ENCODE assay signal across 1 cellular context in the genomic region with DNA sequence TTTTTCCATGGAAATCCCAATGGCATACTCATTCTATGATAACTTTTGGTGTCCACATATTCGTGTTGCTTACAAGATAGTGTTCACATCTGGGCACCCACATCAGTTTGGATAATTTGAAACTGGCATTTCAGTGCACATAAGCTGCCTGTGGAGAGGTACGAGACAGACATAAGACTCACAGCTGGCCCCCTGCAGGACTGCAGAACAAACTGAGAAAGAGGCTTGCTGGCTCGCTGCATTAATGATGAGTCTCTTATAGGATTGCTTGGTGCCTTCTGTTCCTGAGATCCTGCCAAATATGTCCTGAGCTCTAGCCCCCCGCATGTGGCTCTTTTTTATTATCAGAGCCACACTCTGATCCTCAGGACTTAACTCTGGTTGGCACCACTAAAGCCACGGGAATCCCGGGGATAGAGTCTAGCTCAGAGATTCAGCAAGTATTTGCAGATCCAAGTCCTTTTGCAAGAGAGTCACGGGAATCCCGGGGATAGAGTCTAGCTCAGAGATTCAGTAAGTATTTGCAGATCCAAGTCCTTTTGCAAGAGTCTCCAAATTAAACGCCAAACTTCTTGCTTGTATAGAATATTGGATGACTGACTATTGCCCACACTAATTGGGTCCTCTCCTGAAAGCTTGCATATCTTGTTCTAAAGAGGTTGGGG.
TF ChIP-seq lines count a peak whose summit lies in the region.

No MANE protein-coding gene starts in this region.

TF ChIP-seq in HepG2, 621 proteins besides CTCF, POLR2A, EP300 and RAD21:
- TF ChIP-seq RFX1 (IDR thresholded peaks at IDR 0.05) (no peak), ZNF598 (CRISPR knock-in tag; IDR thresholded peaks at IDR 0.05; ENCODE audit: borderline replicate concordance) (no peak), ZNF460 (CRISPR knock-in tag; IDR thresholded peaks at IDR 0.05; ENCODE audit: borderline replicate concordance) (no peak), MXI1 (IDR thresholded peaks at IDR 0.05; ENCODE audit: borderline replicate concordance, low read depth, low read length) (no peak), HNRNPK (IDR thresholded peaks at IDR 0.05; ENCODE audit: low read depth, low read length, poor library complexity, severe bottlenecking) (no peak), ZNF766 (CRISPR knock-in tag; IDR thresholded peaks at IDR 0.05; ENCODE audit: borderline replicate concordance) (no peak), PHF21A (CRISPR knock-in tag; IDR thresholded peaks at IDR 0.05) (no peak), ZNF512B (CRISPR knock-in tag; IDR thresholded peaks at IDR 0.05; ENCODE audit: borderline replicate concordance) (no peak)
- TF ChIP-seq, protein P1, sequence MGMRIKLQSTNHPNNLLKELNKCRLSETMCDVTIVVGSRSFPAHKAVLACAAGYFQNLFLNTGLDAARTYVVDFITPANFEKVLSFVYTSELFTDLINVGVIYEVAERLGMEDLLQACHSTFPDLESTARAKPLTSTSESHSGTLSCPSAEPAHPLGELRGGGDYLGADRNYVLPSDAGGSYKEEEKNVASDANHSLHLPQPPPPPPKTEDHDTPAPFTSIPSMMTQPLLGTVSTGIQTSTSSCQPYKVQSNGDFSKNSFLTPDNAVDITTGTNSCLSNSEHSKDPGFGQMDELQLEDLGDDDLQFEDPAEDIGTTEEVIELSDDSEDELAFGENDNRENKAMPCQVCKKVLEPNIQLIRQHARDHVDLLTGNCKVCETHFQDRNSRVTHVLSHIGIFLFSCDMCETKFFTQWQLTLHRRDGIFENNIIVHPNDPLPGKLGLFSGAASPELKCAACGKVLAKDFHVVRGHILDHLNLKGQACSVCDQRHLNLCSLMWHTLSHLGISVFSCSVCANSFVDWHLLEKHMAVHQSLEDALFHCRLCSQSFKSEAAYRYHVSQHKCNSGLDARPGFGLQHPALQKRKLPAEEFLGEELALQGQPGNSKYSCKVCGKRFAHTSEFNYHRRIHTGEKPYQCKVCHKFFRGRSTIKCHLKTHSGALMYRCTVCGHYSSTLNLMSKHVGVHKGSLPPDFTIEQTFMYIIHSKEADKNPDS (CRISPR knock-in tag; IDR thresholded peaks at IDR 0.05): no peak
- TF ChIP-seq, protein P2, sequence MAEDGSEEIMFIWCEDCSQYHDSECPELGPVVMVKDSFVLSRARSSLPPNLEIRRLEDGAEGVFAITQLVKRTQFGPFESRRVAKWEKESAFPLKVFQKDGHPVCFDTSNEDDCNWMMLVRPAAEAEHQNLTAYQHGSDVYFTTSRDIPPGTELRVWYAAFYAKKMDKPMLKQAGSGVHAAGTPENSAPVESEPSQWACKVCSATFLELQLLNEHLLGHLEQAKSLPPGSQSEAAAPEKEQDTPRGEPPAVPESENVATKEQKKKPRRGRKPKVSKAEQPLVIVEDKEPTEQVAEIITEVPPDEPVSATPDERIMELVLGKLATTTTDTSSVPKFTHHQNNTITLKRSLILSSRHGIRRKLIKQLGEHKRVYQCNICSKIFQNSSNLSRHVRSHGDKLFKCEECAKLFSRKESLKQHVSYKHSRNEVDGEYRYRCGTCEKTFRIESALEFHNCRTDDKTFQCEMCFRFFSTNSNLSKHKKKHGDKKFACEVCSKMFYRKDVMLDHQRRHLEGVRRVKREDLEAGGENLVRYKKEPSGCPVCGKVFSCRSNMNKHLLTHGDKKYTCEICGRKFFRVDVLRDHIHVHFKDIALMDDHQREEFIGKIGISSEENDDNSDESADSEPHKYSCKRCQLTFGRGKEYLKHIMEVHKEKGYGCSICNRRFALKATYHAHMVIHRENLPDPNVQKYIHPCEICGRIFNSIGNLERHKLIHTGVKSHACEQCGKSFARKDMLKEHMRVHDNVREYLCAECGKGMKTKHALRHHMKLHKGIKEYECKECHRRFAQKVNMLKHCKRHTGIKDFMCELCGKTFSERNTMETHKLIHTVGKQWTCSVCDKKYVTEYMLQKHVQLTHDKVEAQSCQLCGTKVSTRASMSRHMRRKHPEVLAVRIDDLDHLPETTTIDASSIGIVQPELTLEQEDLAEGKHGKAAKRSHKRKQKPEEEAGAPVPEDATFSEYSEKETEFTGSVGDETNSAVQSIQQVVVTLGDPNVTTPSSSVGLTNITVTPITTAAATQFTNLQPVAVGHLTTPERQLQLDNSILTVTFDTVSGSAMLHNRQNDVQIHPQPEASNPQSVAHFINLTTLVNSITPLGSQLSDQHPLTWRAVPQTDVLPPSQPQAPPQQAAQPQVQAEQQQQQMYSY (CRISPR knock-in tag; IDR thresholded peaks at IDR 0.05): no peak
TF ChIP-seq in HepG2: peak in this region for 0.
